Comparison of ENCODE assay signal across 25 cellular contexts in genomic region chr5:163888366-163888765, GRCh38.
"Had no signal": no experiment of that assay in that cellular context is flagged by ENCODE, and none has a peak within 500 bp of the region (broad histone marks: within the 10 kb centered on the region; RNA-seq: fewer than 3 reads in every experiment).

No MANE protein-coding gene starts in this region.

- H3K4me3 Mint-ChIP-seq: activated B cell treated with CpG ODN at 0.5 μM for 24 hours; activated CD4-positive, alpha-beta T cell treated with anti-CD3 and anti-CD28 coated beads for 36 hours; activated naive CD8-positive, alpha-beta T cell treated with anti-CD3 and anti-CD28 coated beads for 36 hours; mesothelial cell of epicardium; naive thymus-derived CD8-positive, alpha-beta T cell; neural progenitor cell; stimulated activated memory B cell treated with anti-CD40 and anti-IgM and Interleukin-4, amounts not matched to agents 10 μg/mL and 1 μg/mL and 100 μg/mL, for 72 hours had no signal

- H3K9me3 ChIP-seq: gastrocnemius medialis, sigmoid colon, transverse colon, uterus had no signal

- ATAC-seq: activated CD4-positive, alpha-beta T cell treated with anti-CD3 and anti-CD28 coated beads for 36 hours; gastrocnemius medialis; left ventricle myocardium superior; naive thymus-derived CD8-positive, alpha-beta T cell; stimulated activated memory B cell treated with anti-CD40 and anti-IgM and Interleukin-4, amounts not matched to agents 10 μg/mL and 1 μg/mL and 100 μg/mL, for 72 hours had no signal

- H3K27me3 Mint-ChIP-seq: activated B cell treated with CpG ODN at 0.5 μM for 24 hours; activated CD4-positive, alpha-beta T cell treated with anti-CD3 and anti-CD28 coated beads for 36 hours; activated naive CD8-positive, alpha-beta T cell treated with anti-CD3 and anti-CD28 coated beads for 36 hours; naive thymus-derived CD8-positive, alpha-beta T cell; progenitor cell of endocrine pancreas; stimulated activated memory B cell treated with anti-CD40 and anti-IgM and Interleukin-4, amounts not matched to agents 10 μg/mL and 1 μg/mL and 100 μg/mL, for 72 hours had no signal

- H3K36me3 Mint-ChIP-seq: activated naive CD8-positive, alpha-beta T cell treated with anti-CD3 and anti-CD28 coated beads for 36 hours; mesothelial cell of epicardium; naive thymus-derived CD8-positive, alpha-beta T cell; neural progenitor cell; stimulated activated memory B cell treated with anti-CD40 and anti-IgM and Interleukin-4, amounts not matched to agents 10 μg/mL and 1 μg/mL and 100 μg/mL, for 72 hours had no signal

- H3K36me3 ChIP-seq: cardiac muscle cell, gastrocnemius medialis, neural progenitor cell, sigmoid colon, transverse colon, uterus had no signal

- H3K9ac ChIP-seq: neural progenitor cell had no signal

- H3K27ac ChIP-seq: cardiac muscle cell, epithelial cell of prostate, gastrocnemius medialis, neural progenitor cell, sigmoid colon, transverse colon, uterus had no signal

- H3K27ac Mint-ChIP-seq: activated B cell treated with CpG ODN at 0.5 μM for 24 hours; activated CD4-positive, alpha-beta T cell treated with anti-CD3 and anti-CD28 coated beads for 36 hours; activated naive CD8-positive, alpha-beta T cell treated with anti-CD3 and anti-CD28 coated beads for 36 hours; mesothelial cell of epicardium; naive thymus-derived CD8-positive, alpha-beta T cell; neural progenitor cell; progenitor cell of endocrine pancreas; stimulated activated memory B cell treated with anti-CD40 and anti-IgM and Interleukin-4, amounts not matched to agents 10 μg/mL and 1 μg/mL and 100 μg/mL, for 72 hours had no signal

- H3K9me3 Mint-ChIP-seq: activated B cell treated with CpG ODN at 0.5 μM for 24 hours; activated naive CD8-positive, alpha-beta T cell treated with anti-CD3 and anti-CD28 coated beads for 36 hours; stimulated activated memory B cell treated with anti-CD40 and anti-IgM and Interleukin-4, amounts not matched to agents 10 μg/mL and 1 μg/mL and 100 μg/mL, for 72 hours had no signal

- H3K4me3 ChIP-seq: cardiac muscle cell, gastrocnemius medialis, neural progenitor cell, sigmoid colon, smooth muscle cell, transverse colon, uterus had no signal

- DNase-seq: activated B cell treated with CpG ODN at 0.5 μM for 24 hours; activated CD4-positive, alpha-beta T cell treated with anti-CD3 and anti-CD28 coated beads for 36 hours; activated CD4-positive, alpha-beta T cell treated with anti-CD3 and anti-CD28 coated beads, Interleukin-2, amount 50 U/mL, for 4 hours; activated naive CD4-positive, alpha-beta T cell treated with Interleukin-2 at 50 U/mL for 16 hours; activated naive CD8-positive, alpha-beta T cell treated with anti-CD3 and anti-CD28 coated beads for 36 hours; activated T-cell treated with anti-CD3 and anti-CD28 coated beads, Interleukin-2, amount 50 U/mL, for 48 hours; amniotic stem cell; gastrocnemius medialis; hippocampal formation; left ventricle myocardium superior; mammary epithelial cell; naive thymus-derived CD8-positive, alpha-beta T cell; retina; sigmoid colon; stimulated activated CD4-positive, alpha-beta T cell treated with anti-CD3 and anti-CD28 coated beads, Interleukin-15, amount 100 ng/mL, for 24 hours; T1000; transverse colon; uterus had no signal

- H3K4me1 Mint-ChIP-seq: activated B cell treated with CpG ODN at 0.5 μM for 24 hours; activated CD4-positive, alpha-beta T cell treated with anti-CD3 and anti-CD28 coated beads for 36 hours; activated naive CD8-positive, alpha-beta T cell treated with anti-CD3 and anti-CD28 coated beads for 36 hours; naive thymus-derived CD8-positive, alpha-beta T cell; stimulated activated memory B cell treated with anti-CD40 and anti-IgM and Interleukin-4, amounts not matched to agents 10 μg/mL and 1 μg/mL and 100 μg/mL, for 72 hours had no signal

- H3K4me2 ChIP-seq: neural progenitor cell, smooth muscle cell had no signal

- H3K4me1 ChIP-seq: gastrocnemius medialis, sigmoid colon, transverse colon, uterus had no signal

- H3K27me3 ChIP-seq: cardiac muscle cell, gastrocnemius medialis, neural progenitor cell, sigmoid colon, transverse colon, uterus had no signal
